In genomic region chr7:98206451-98207330, GRCh38 we compare ENCODE assay signal across 18 cellular contexts. TPM values are rescaled to one million over a fixed set of nuclear protein-coding genes. Genes with fewer than 3 reads are reported as not detected.
"Had no signal": no experiment of that assay in that cellular context is flagged by ENCODE, and none has a peak within 500 bp of the region (broad histone marks: within the 10 kb centered on the region; RNA-seq: fewer than 3 reads in every experiment).

No MANE protein-coding gene starts in this region.

- ATAC-seq: activated CD8-positive, alpha-beta T cell treated with anti-CD3 and anti-CD28 coated beads for 36 hours; left lung; mucosa of descending colon; naive thymus-derived CD8-positive, alpha-beta T cell; stimulated activated naive B cell treated with anti-CD40 and anti-IgM and Interleukin-4, amounts not matched to agents 10 μg/mL and 1 μg/mL and 100 μg/mL, for 72 hours; T-cell had no signal

- H3K27ac ChIP-seq: esophagus muscularis mucosa, left lung, tibial nerve had no signal

- H3K9me3 ChIP-seq: esophagus muscularis mucosa, left lung, mucosa of descending colon, tibial nerve had no signal

- FAIRE-seq: endometrium had no signal

- DNase-seq: activated CD8-positive, alpha-beta T cell treated with anti-CD3 and anti-CD28 coated beads for 36 hours; activated naive CD4-positive, alpha-beta T cell treated with anti-CD3 and anti-CD28 coated beads for 36 hours; islet precursor cell; naive thymus-derived CD8-positive, alpha-beta T cell; nucleus accumbens; stimulated activated CD4-positive, alpha-beta T cell treated with anti-CD3 and anti-CD28 coated beads, Interleukin-15, amount 100 ng/mL, for 24 hours; stimulated activated CD4-positive, alpha-beta T cell treated with anti-CD3 and anti-CD28 coated beads, Interleukin-4, amount 100 ng/mL, for 1 hour; stimulated activated naive B cell treated with anti-CD40 and anti-IgM and Interleukin-4, amounts not matched to agents 10 μg/mL and 1 μg/mL and 100 μg/mL, for 72 hours; T1000 had no signal

- H3K4me3 Mint-ChIP-seq: activated CD8-positive, alpha-beta T cell treated with anti-CD3 and anti-CD28 coated beads for 36 hours; activated naive CD4-positive, alpha-beta T cell treated with anti-CD3 and anti-CD28 coated beads for 36 hours; stimulated activated naive B cell treated with anti-CD40 and anti-IgM and Interleukin-4, amounts not matched to agents 10 μg/mL and 1 μg/mL and 100 μg/mL, for 72 hours had no signal

- H3K9me3 Mint-ChIP-seq: activated CD8-positive, alpha-beta T cell treated with anti-CD3 and anti-CD28 coated beads for 36 hours; activated naive CD4-positive, alpha-beta T cell treated with anti-CD3 and anti-CD28 coated beads for 36 hours; activated T-helper 2 cell treated with anti-CD3 and anti-CD28 coated beads, Interferon-gamma antibody, Interleukin-2, Interleukin-4, amounts not matched to agents 10 μg/mL and 5 μg/mL and 100 μg/mL, durations not matched to agents 14 hours and 24 hours and 36 hours; naive thymus-derived CD8-positive, alpha-beta T cell; stimulated activated naive B cell treated with anti-CD40 and anti-IgM and Interleukin-4, amounts not matched to agents 10 μg/mL and 1 μg/mL and 100 μg/mL, for 72 hours; T-cell had no signal

- H3K27me3 Mint-ChIP-seq: activated CD8-positive, alpha-beta T cell treated with anti-CD3 and anti-CD28 coated beads for 36 hours; naive thymus-derived CD8-positive, alpha-beta T cell; T-cell had no signal

- H3K4me3 ChIP-seq: esophagus muscularis mucosa, left lung, mucosa of descending colon, tibial nerve had no signal

- H3K27ac Mint-ChIP-seq: activated CD8-positive, alpha-beta T cell treated with anti-CD3 and anti-CD28 coated beads for 36 hours; activated naive CD4-positive, alpha-beta T cell treated with anti-CD3 and anti-CD28 coated beads for 36 hours; activated T-helper 2 cell treated with anti-CD3 and anti-CD28 coated beads, Interferon-gamma antibody, Interleukin-2, Interleukin-4, amounts not matched to agents 10 μg/mL and 5 μg/mL and 100 μg/mL, durations not matched to agents 14 hours and 24 hours and 36 hours; stimulated activated naive B cell treated with anti-CD40 and anti-IgM and Interleukin-4, amounts not matched to agents 10 μg/mL and 1 μg/mL and 100 μg/mL, for 72 hours; T-cell had no signal

RNA-seq across cellular contexts. Expression of gene BHLHA15, which starts 4.5 kb away (rescaled TPM):
- total RNA-seq: esophagus muscularis mucosa; naive thymus-derived CD8-positive, alpha-beta T cell; SK-MEL-5; skeletal muscle tissue; tibial nerve had no signal
